Comparison of ENCODE assay signal across 21 cellular contexts in the genomic region with DNA sequence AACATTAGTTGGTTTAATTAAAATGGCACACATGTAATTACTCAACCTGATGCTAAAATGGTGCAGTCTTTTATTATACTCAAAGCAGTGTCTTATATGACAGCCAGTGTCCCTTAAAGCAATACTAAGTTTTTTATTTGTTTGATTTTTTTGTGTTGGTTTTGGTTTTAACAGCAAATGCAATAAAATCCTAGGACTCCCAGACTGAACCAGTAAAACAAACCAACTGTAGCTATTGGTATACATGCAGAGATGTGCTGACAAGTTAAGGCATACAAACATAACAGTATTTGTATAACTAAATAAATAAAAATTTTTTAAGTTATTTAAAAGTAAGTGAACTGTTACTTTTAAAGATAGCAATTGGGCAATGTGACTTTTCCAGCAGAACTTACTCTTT.
A peak's percentile ranks its signal among the peaks of the same experiment; 100 is the strongest.
DNase-seq lines count a peak whose midpoint lies in the region; TF ChIP-seq lines count a peak whose summit lies in the region.
"Had no signal": no experiment of that assay in that cellular context is flagged by ENCODE, and none has a peak within 500 bp of the region (broad histone marks: within the 10 kb centered on the region; RNA-seq: fewer than 3 reads in every experiment).

No MANE protein-coding gene starts in this region.

- no peaks in the 10 kb centered on the region for H3K36me3 ChIP-seq in breast epithelium
- H3K36me3 ChIP-seq: BLaER1 treated with 17β-estradiol and CSF1 and Interleukin-3, amounts not matched to agents 10 nM and 100 nM had no signal

- in situ Hi-C loops in T47D (cut with HindIII; ENCODE audit: low pct_unique_long_range_greater_than_20kb, low sequenced_read_pairs) = no loop called here

- H3K9me3 ChIP-seq in breast epithelium = no peaks in the 10 kb centered on the region

- H3K4me1 ChIP-seq in breast epithelium = peaks cover 0 to 7% of the 10 kb centered on the region in 2 donors

- TF ChIP-seq POLR2A in breast epithelium (IDR thresholded peaks at IDR 0.05) = no peak

- no peaks in the 10 kb centered on the region for H3K27me3 ChIP-seq in breast epithelium
- H3K27me3 ChIP-seq: BLaER1 treated with 17β-estradiol and CSF1 and Interleukin-3, amounts not matched to agents 10 nM and 100 nM had no signal

- H3K4me3 ChIP-seq in breast epithelium (no peak overlapping the region), LNCaP clone FGC (ENCODE audit: low read depth, low read length) (no peak overlapping the region)
- H3K4me3 ChIP-seq: A549; BLaER1 treated with 17β-estradiol and CSF1 and Interleukin-3, amounts not matched to agents 10 nM and 100 nM had no signal

- H3K27ac ChIP-seq in breast epithelium (no peak overlapping the region), C4-2B (peak overlapping the region; percentile 81; the same call in 1 of the 2 replicates), VCaP (peak overlapping the region; percentile 49)
- H3K27ac ChIP-seq: A549; BLaER1 treated with 17β-estradiol and CSF1 and Interleukin-3, amounts not matched to agents 10 nM and 100 nM had no signal

- intact Hi-C loops in breast epithelium (cut with DNase I; ENCODE audit: low total_unique reads) = no loop called here

- DNase-seq in T47D (ENCODE audit: low read depth in 1 of 2, low spot score in 1 of 2) (peak; percentile 18 to 64), breast epithelium (ENCODE audit: low spot score in 2 of 2) (no peak), LNCaP clone FGC (ENCODE audit: low read depth) (peak; percentile 90), NCI-H774 (lab: John Stamatoyannopoulos, UW) (no peak), foreskin melanocyte (no peak), activated T-cell treated with anti-CD3 and anti-CD28 coated beads for 4 hours (no peak)
- DNase-seq: AML-193; CD4-positive, alpha-beta memory T cell; CD4-positive, CD25-positive, alpha-beta regulatory T cell; CD8-positive, alpha-beta memory T cell; COR-L47; DMS 273 treated with DMSO at 0.1 percent for 48 hours; DMS153; DMS53; DND-41; EL; GF-D8 had no signal

- TF ChIP-seq CTCF in breast epithelium (IDR thresholded peaks at IDR 0.05) (no peak), C4-2B (conservative IDR thresholded peaks at IDR 0.05) (no peak), LNCaP clone FGC (IDR thresholded peaks at IDR 0.05; ENCODE audit: control insufficient read depth, extremely low read depth, insufficient read depth) (no peak), VCaP (conservative IDR thresholded peaks at IDR 0.05) (no peak)

Comparison
In these comparisons a context has a peak if more than half of its experiments do, and no peak if none do; other contexts are left out.
1. DNase-seq: peak in T47D (2 of 2) and LNCaP clone FGC (single experiment); none in breast epithelium (0 of 2), NCI-H774 (single experiment), foreskin melanocyte (single experiment) and activated T-cell treated with anti-CD3 and anti-CD28 coated beads for 4 hours (single experiment).
2. H3K27ac ChIP-seq: peak in C4-2B (single experiment) and VCaP (single experiment); none in breast epithelium (0 of 2).